9 cellular contexts compared by ENCODE assay signal in genomic region chr11:69123593-69124545, GRCh38. TPM values are rescaled to one million over a fixed set of nuclear protein-coding genes. Genes with fewer than 3 reads are reported as not detected.
DNase-seq lines count a peak whose midpoint lies in the region; ATAC-seq, FAIRE-seq and TF ChIP-seq lines count a peak whose summit lies in the region.
"Had no signal": no experiment of that assay in that cellular context is flagged by ENCODE, and none has a peak within 500 bp of the region (broad histone marks: within the 10 kb centered on the region; RNA-seq: fewer than 3 reads in every experiment).

No MANE protein-coding gene starts in this region.

- H3K27ac ChIP-seq in SK-N-MC = peak overlapping the region; percentile 71
- no peak overlapping the region for H3K27ac ChIP-seq in foreskin keratinocyte
- H3K27ac ChIP-seq in spleen = peak overlapping the region in 3 of 8 donors; percentile 1 to 44 (median 36)
- peak overlapping the region in 1 of 2 donors; percentile 18 for H3K27ac ChIP-seq in small intestine (ENCODE audit: low read depth in 1 of 2, low read length in 1 of 2)
- H3K27ac ChIP-seq: neutrophil had no signal

- DNase-seq in activated CD4-positive, alpha-beta T cell treated with anti-CD3 and anti-CD28 coated beads for 36 hours = peak; percentile 41
- DNase-seq in activated CD4-positive, alpha-beta T cell treated with anti-CD3 and anti-CD28 coated beads for 1 hour = no peak
- DNase-seq in SK-N-MC (ENCODE audit: low read depth, low spot score) (no peak), foreskin keratinocyte (no peak), spleen (peak; percentile 35), small intestine (no peak)

- TF ChIP-seq CTCF in foreskin keratinocyte (conservative IDR thresholded peaks at IDR 0.05) = peak; percentile 6
- no peak for TF ChIP-seq CTCF in spleen (IDR thresholded peaks at IDR 0.05 in 8 of 11, conservative IDR thresholded peaks at IDR 0.05 in 3 of 11)

- FAIRE-seq in small intestine (lab: Jason Lieb, UNC) = no peak

- peaks cover under 1% of the 10 kb centered on the region for H3K27me3 ChIP-seq in foreskin keratinocyte
- peaks cover 0 to 6% (median 0%) of the 10 kb centered on the region in 7 donors for H3K27me3 ChIP-seq in spleen (replicated peaks in 1 of 7)
- no peaks in the 10 kb centered on the region for H3K27me3 ChIP-seq in small intestine (ENCODE audit: control insufficient read depth in 2 of 2, insufficient read depth in 2 of 2, low read length in 2 of 2)

- H3K4me1 ChIP-seq in foreskin keratinocyte (peaks cover 5% of the 10 kb centered on the region), spleen (peaks cover 9 to 27% (median 21%) of the 10 kb centered on the region in 6 donors), small intestine (ENCODE audit: control insufficient read depth in 2 of 2, insufficient read depth in 1 of 2, low read depth in 1 of 2, low read length in 1 of 2) (peaks cover 0 to 6% of the 10 kb centered on the region in 2 donors)

- H3K9me3 ChIP-seq in SK-N-MC (ENCODE audit: low read depth, low read length) (peaks cover 8% of the 10 kb centered on the region; the same call in 1 of the 2 replicates), spleen (peaks cover 0 to 22% (median 12%) of the 10 kb centered on the region in 8 donors), small intestine (ENCODE audit: control insufficient read depth, low read depth) (no peaks in the 10 kb centered on the region)
- H3K9me3 ChIP-seq: neutrophil had no signal

- POLR2A ChIA-PET in activated CD4-positive, alpha-beta T cell treated with anti-CD3 and anti-CD28 coated beads for 36 hours (lab: Charles Lee) = interaction anchor here (0.6 kb wide), 1 partner anchor 146 kb away, joined by 3 read pairs; no protein-coding TSS in a partner anchor

- H3K9ac ChIP-seq in SK-N-MC (ENCODE audit: insufficient read length) = peak overlapping the region; percentile 25

- H3K36me3 Mint-ChIP-seq in activated CD4-positive, alpha-beta T cell treated with anti-CD3 and anti-CD28 coated beads for 36 hours (ENCODE audit: low read depth) = no peaks in the 10 kb centered on the region

- H3K4me3 Mint-ChIP-seq in activated CD4-positive, alpha-beta T cell treated with anti-CD3 and anti-CD28 coated beads for 36 hours = peak overlapping the region; percentile 12

- peak; percentile 39 for ATAC-seq in activated CD4-positive, alpha-beta T cell treated with anti-CD3 and anti-CD28 coated beads for 36 hours
- ATAC-seq in foreskin keratinocyte = no peak
- no peak for ATAC-seq in GM19324 (IDR thresholded peaks at IDR 0.05; ENCODE audit: low FRiP score, unreplicated experiment)
- ATAC-seq in HG02588 (IDR thresholded peaks at IDR 0.05; ENCODE audit: unreplicated experiment) = no peak

- intact Hi-C loops in activated CD4-positive, alpha-beta T cell treated with anti-CD3 and anti-CD28 coated beads for 36 hours (cut with DNase I, micrococcal nuclease) = loop anchor here (1.0 to 5.0 kb wide), 7 partner anchors 42 to 423 kb away; no protein-coding TSS in a partner anchor
- intact Hi-C loops in spleen (cut with DNase I; ENCODE audit: low total_unique reads) = no loop called here

- peaks cover 41% of the 10 kb centered on the region for H3K4me1 Mint-ChIP-seq in activated CD4-positive, alpha-beta T cell treated with anti-CD3 and anti-CD28 coated beads for 36 hours

- H3K27ac Mint-ChIP-seq in activated CD4-positive, alpha-beta T cell treated with anti-CD3 and anti-CD28 coated beads for 36 hours = peak overlapping the region; percentile 73

- H3K9me3 Mint-ChIP-seq in activated CD4-positive, alpha-beta T cell treated with anti-CD3 and anti-CD28 coated beads for 36 hours (ENCODE audit: low read depth) = peaks cover 2% of the 10 kb centered on the region

- no peak overlapping the region for H3K4me3 ChIP-seq in SK-N-MC
- peak overlapping the region in 1 of 8 donors; percentile 32 for H3K4me3 ChIP-seq in spleen
- H3K4me3 ChIP-seq in small intestine (ENCODE audit: low read depth in 1 of 2, low read length in 2 of 2) = no peak overlapping the region

- CTCF ChIA-PET in activated CD4-positive, alpha-beta T cell treated with anti-CD3 and anti-CD28 coated beads for 36 hours (lab: Charles Lee) = interaction anchor here (0.6 kb wide), 1 partner anchor 79 kb away, joined by 3 read pairs; no protein-coding TSS in a partner anchor

- H3K27me3 Mint-ChIP-seq in activated CD4-positive, alpha-beta T cell treated with anti-CD3 and anti-CD28 coated beads for 36 hours = no peaks in the 10 kb centered on the region

- TF ChIP-seq POLR2A in spleen (IDR thresholded peaks at IDR 0.05) = no peak

- H3K36me3 ChIP-seq in SK-N-MC (ENCODE audit: insufficient read depth, low read length) (peaks cover 7% of the 10 kb centered on the region; the same call in 1 of the 2 replicates), spleen (no peaks in the 10 kb centered on the region), small intestine (ENCODE audit: control insufficient read depth in 2 of 2, insufficient read depth in 2 of 2, low read length in 2 of 2) (no peaks in the 10 kb centered on the region)
- H3K36me3 ChIP-seq: neutrophil had no signal

- 69 to 77% (median 76%) methylated on average over 27 of the region's 27 CpGs for WGBS in spleen, 5 donors
- WGBS in small intestine, 3 donors = 70 to 77% (median 73%) methylated on average over 27 of the region's 27 CpGs

RNA-seq across cellular contexts. Expression of gene SMIM38, which starts 31.9 kb away (rescaled TPM):
- under 1 TPM; 0.47 to 0.94 TPM for total RNA-seq in activated CD4-positive, alpha-beta T cell treated with anti-CD3 and anti-CD28 coated beads for 36 hours
- total RNA-seq in foreskin keratinocyte = not detected in 2 replicates
- polyA plus RNA-seq in foreskin keratinocyte = not detected in 2 replicates
- 1 to 10 TPM in 4 of 7 donors, under 1 TPM in 3; 0.44 to 2.0 (median 1.1) TPM for total RNA-seq in spleen
- under 1 TPM; 0.02 to 0.29 (median 0.05) TPM for polyA plus RNA-seq in spleen
- under 1 TPM in 1 of 3 donors, not detected in 2; 0.09 TPM for polyA plus RNA-seq in small intestine

Comparison
In these comparisons a context has a peak if more than half of its experiments do, and no peak if none do; other contexts are left out.
1. DNase-seq: peak in activated CD4-positive, alpha-beta T cell treated with anti-CD3 and anti-CD28 coated beads for 36 hours (single experiment) and spleen (single experiment); none in activated CD4-positive, alpha-beta T cell treated with anti-CD3 and anti-CD28 coated beads for 1 hour (single experiment), SK-N-MC (single experiment), foreskin keratinocyte (0 of 2) and small intestine (single experiment).